ENCODE assay signal across 11 cellular contexts in the genomic region with DNA sequence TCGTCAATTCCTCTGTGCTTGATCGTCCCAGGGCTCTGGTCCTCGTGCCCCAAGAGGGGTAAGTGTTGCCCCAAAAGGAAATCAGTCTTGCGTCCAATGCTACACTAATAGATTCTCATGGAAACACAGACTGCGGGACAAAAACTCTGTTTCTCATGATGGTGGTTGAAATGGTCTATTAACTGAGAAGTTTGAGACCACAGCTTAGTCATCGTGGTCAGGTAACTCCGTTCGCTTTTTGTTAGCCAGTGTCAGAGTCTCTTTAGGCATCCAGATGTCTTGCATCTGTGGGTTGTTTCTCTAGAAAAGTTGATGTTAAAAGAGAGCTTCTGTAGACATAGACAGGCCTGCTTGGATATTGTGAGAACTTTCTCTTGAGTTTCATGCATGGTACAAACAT.
DNase-seq lines count a peak whose midpoint lies in the region; ATAC-seq lines count a peak whose summit lies in the region.
"Had no signal": no experiment of that assay in that cellular context is flagged by ENCODE, and none has a peak within 500 bp of the region (broad histone marks: within the 10 kb centered on the region; RNA-seq: fewer than 3 reads in every experiment).

No MANE protein-coding gene starts in this region.

- H3K27me3 Mint-ChIP-seq in activated CD4-positive, alpha-beta T cell treated with anti-CD3 and anti-CD28 coated beads, Interleukin-2, amount 10 ng/mL, durations not matched to agents 7 days and 5 days: no peaks in the 10 kb centered on the region

- no peaks in the 10 kb centered on the region for H3K9me3 Mint-ChIP-seq in activated CD4-positive, alpha-beta T cell treated with anti-CD3 and anti-CD28 coated beads, Interleukin-2, amount 10 ng/mL, durations not matched to agents 7 days and 5 days

- H3K4me3 ChIP-seq in Jurkat, Clone E6-1 (ENCODE audit: low read length): no peak overlapping the region

- peak overlapping the region; percentile 68 for H3K27ac Mint-ChIP-seq in activated CD4-positive, alpha-beta T cell treated with anti-CD3 and anti-CD28 coated beads, Interleukin-2, amount 10 ng/mL, durations not matched to agents 7 days and 5 days
- H3K27ac Mint-ChIP-seq: progenitor cell of endocrine pancreas had no signal

- peaks cover 15% of the 10 kb centered on the region for H3K4me1 Mint-ChIP-seq in activated CD4-positive, alpha-beta T cell treated with anti-CD3 and anti-CD28 coated beads, Interleukin-2, amount 10 ng/mL, durations not matched to agents 7 days and 5 days

- H3K4me3 Mint-ChIP-seq in activated CD4-positive, alpha-beta T cell treated with anti-CD3 and anti-CD28 coated beads, Interleukin-2, amount 10 ng/mL, durations not matched to agents 7 days and 5 days: no peak overlapping the region

- H3K36me3 Mint-ChIP-seq in activated CD4-positive, alpha-beta T cell treated with anti-CD3 and anti-CD28 coated beads, Interleukin-2, amount 10 ng/mL, durations not matched to agents 7 days and 5 days (ENCODE audit: low read depth): peaks cover 85% of the 10 kb centered on the region

- in situ Hi-C loops in G401 (cut with HindIII; ENCODE audit: low sequenced_read_pairs): no loop called here

- ATAC-seq in HG02571 (IDR thresholded peaks at IDR 0.05; ENCODE audit: unreplicated experiment): peak; percentile 58

- DNase-seq in activated CD4-positive, alpha-beta T cell treated with anti-CD3 and anti-CD28 coated beads, Interleukin-2, amount 10 ng/mL, durations not matched to agents 7 days and 5 days: no peak
- DNase-seq in activated CD4-positive, alpha-beta T cell treated with anti-CD3 and anti-CD28 coated beads for 4 hours: no peak
- peak; percentile 39 for DNase-seq in Jurkat, Clone E6-1 (ENCODE audit: low read depth, low spot score)
- DNase-seq in renal cortical epithelial cell (ENCODE audit: low read depth) (peak; percentile 80), retina (no peak), G401 (ENCODE audit: low spot score) (no peak), putamen (ENCODE audit: low spot score) (no peak)
- DNase-seq: ACHN; NK-92 treated with Interleukin-12 subunit alpha and Interleukin-12 subunit beta, amount 100 ng/mL, for 24 hours had no signal

- POLR2A ChIA-PET in activated CD4-positive, alpha-beta T cell treated with anti-CD3 and anti-CD28 coated beads, Interleukin-2, amount 10 ng/mL, durations not matched to agents 7 days and 5 days (lab: Charles Lee): no interaction called here

- CTCF ChIA-PET in activated CD4-positive, alpha-beta T cell treated with anti-CD3 and anti-CD28 coated beads, Interleukin-2, amount 10 ng/mL, durations not matched to agents 7 days and 5 days (lab: Charles Lee): no interaction called here

Comparison
In these comparisons a context has a peak if more than half of its experiments do, and no peak if none do; other contexts are left out.
1. DNase-seq: peak in Jurkat, Clone E6-1 (single experiment) and renal cortical epithelial cell (single experiment); none in activated CD4-positive, alpha-beta T cell treated with anti-CD3 and anti-CD28 coated beads, Interleukin-2, amount 10 ng/mL, durations not matched to agents 7 days and 5 days (single experiment), activated CD4-positive, alpha-beta T cell treated with anti-CD3 and anti-CD28 coated beads for 4 hours (0 of 2), retina (single experiment), G401 (single experiment) and putamen (single experiment).